ENCODE assay signal across 25 cellular contexts in the genomic region with DNA sequence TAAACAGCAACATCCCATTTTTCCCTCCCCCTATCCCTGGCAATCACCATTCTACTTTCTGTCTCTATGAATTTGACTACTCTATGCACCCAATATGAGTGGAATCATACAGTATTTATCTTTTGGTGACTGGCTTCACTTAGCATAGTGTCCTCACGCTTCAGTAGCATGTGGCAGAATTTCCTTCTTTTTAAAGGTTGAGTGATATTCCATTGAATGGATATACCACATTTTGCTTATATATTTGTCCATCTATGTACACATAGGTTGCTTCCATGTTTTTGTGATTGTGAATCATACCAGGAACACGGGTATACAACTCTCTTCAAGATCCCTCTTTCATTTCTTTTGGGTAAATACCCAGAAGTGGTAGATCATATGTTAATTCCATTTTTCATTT.
DNase-seq lines count a peak whose midpoint lies in the region; ATAC-seq and TF ChIP-seq lines count a peak whose summit lies in the region.
"Had no signal": no experiment of that assay in that cellular context is flagged by ENCODE, and none has a peak within 500 bp of the region (broad histone marks: within the 10 kb centered on the region; RNA-seq: fewer than 3 reads in every experiment).

No MANE protein-coding gene starts in this region.

- 100% methylated on average over 2 of the region's 2 CpGs; no CpG with 5 or more reads in 1 of the 2 experiments for WGBS in endodermal cell (ENCODE audit: insufficient coverage in 1 of 2, insufficient read length in 1 of 2), 2 experiments
- 95 to 97% (median 96%) methylated on average over 2 of the region's 2 CpGs for WGBS in heart left ventricle, 4 donors

- CTCF ChIA-PET in activated CD8-positive, alpha-beta memory T cell treated with anti-CD3 and anti-CD28 coated beads, Interleukin-2, amount 10 ng/mL, durations not matched to agents 7 days and 5 days (lab: Charles Lee): no interaction called here
- CTCF ChIA-PET in HEK293 (lab: Yijun Ruan, JAX) (no interaction called here), A673 (lab: Charles Lee) (no interaction called here)

- H3K9me3 ChIP-seq in HEK293 (ENCODE audit: control insufficient read depth, insufficient read depth, low read depth, low read length): no peaks in the 10 kb centered on the region
- H3K9me3 ChIP-seq in endodermal cell (ENCODE audit: control insufficient read depth, low read length): peaks cover 28% of the 10 kb centered on the region
- H3K9me3 ChIP-seq in A673 (ENCODE audit: low read depth, low read length, poor library complexity, severe bottlenecking): peaks cover 3% of the 10 kb centered on the region
- peaks cover 0 to 34% (median 3%) of the 10 kb centered on the region in 12 donors for H3K9me3 ChIP-seq in heart left ventricle
- H3K9me3 ChIP-seq: BE2C had no signal

- H3K27me3 ChIP-seq in endodermal cell (ENCODE audit: control insufficient read depth, insufficient read depth, low read length, poor library complexity, severe bottlenecking) (no peaks in the 10 kb centered on the region), A673 (replicated peaks; ENCODE audit: insufficient read depth, low read depth, low read length, poor library complexity) (no peaks in the 10 kb centered on the region), heart left ventricle (no peaks in the 10 kb centered on the region)
- H3K27me3 ChIP-seq: BE2C, BLaER1 had no signal

- DNase-seq in activated CD8-positive, alpha-beta memory T cell treated with anti-CD3 and anti-CD28 coated beads, Interleukin-2, amount 10 ng/mL, durations not matched to agents 7 days and 5 days: no peak
- no peak for DNase-seq in activated CD8-positive, alpha-beta memory T cell treated with anti-CD3 and anti-CD28 coated beads, Interleukin-2, amount 50 U/mL, for 4 hours
- DNase-seq in endodermal cell: no peak
- DNase-seq in A673 (ENCODE audit: low spot score): no peak
- no peak for DNase-seq in heart left ventricle
- DNase-seq: 8988T; ACHN; BE2C; C1 segment of cervical spinal cord; CD4-positive, alpha-beta memory T cell; CD4-positive, CD25-positive, alpha-beta regulatory T cell; CD8-positive, alpha-beta memory T cell; COR-L47; DMS 273 treated with DMSO at 0.1 percent for 48 hours; DMS153; DMS53; DMS79; DND-41; EL; GDM1 had no signal

- H3K4me3 Mint-ChIP-seq in activated CD8-positive, alpha-beta memory T cell treated with anti-CD3 and anti-CD28 coated beads, Interleukin-2, amount 10 ng/mL, durations not matched to agents 7 days and 5 days: no peak overlapping the region
- H3K4me3 Mint-ChIP-seq in endodermal cell: no peak overlapping the region
- H3K4me3 Mint-ChIP-seq: CD14-positive monocyte; CD4-positive, alpha-beta memory T cell; CD4-positive, CD25-positive, alpha-beta regulatory T cell; CD8-positive, alpha-beta memory T cell had no signal

- no peak overlapping the region for H3K27ac ChIP-seq in HEK293 (ENCODE audit: extremely low read depth, low read depth, low read length)
- no peak overlapping the region for H3K27ac ChIP-seq in endodermal cell (ENCODE audit: low read depth, low read length)
- no peak overlapping the region for H3K27ac ChIP-seq in A673 (ENCODE audit: low read depth, low read length, poor library complexity, severe bottlenecking)
- H3K27ac ChIP-seq in heart left ventricle: no peak overlapping the region
- H3K27ac ChIP-seq: BLaER1 had no signal

- intact Hi-C loops in A673 (cut with micrococcal nuclease; ENCODE audit: unreplicated experiment) (no loop called here), heart left ventricle (cut with DNase I) (loop anchor here in 1 of 10 donors (1.0 kb wide), 1 partner anchor 29 kb away; no protein-coding TSS in a partner anchor)

- H3K27ac Mint-ChIP-seq in activated CD8-positive, alpha-beta memory T cell treated with anti-CD3 and anti-CD28 coated beads, Interleukin-2, amount 10 ng/mL, durations not matched to agents 7 days and 5 days: peak overlapping the region; percentile 40
- no peak overlapping the region for H3K27ac Mint-ChIP-seq in endodermal cell
- H3K27ac Mint-ChIP-seq: CD14-positive monocyte; CD4-positive, alpha-beta memory T cell; CD4-positive, CD25-positive, alpha-beta regulatory T cell had no signal

- H3K4me3 ChIP-seq in HEK293 (ENCODE audit: low read depth, low read length): no peak overlapping the region
- H3K4me3 ChIP-seq in endodermal cell (ENCODE audit: low read length): peak overlapping the region; percentile 9
- H3K4me3 ChIP-seq in A673 (ENCODE audit: low read depth, low read length, poor library complexity, severe bottlenecking): no peak overlapping the region
- H3K4me3 ChIP-seq in heart left ventricle: no peak overlapping the region
- H3K4me3 ChIP-seq: BLaER1, GM12878 had no signal

- no peak for TF ChIP-seq CTCF in HEK293 (tag by site-specific recombination; IDR thresholded peaks at IDR 0.05)
- no peak for TF ChIP-seq CTCF in endodermal cell (conservative IDR thresholded peaks at IDR 0.05)
- no peak for TF ChIP-seq CTCF in A673 (conservative IDR thresholded peaks at IDR 0.05; ENCODE audit: low read depth, low read length)
- TF ChIP-seq CTCF in heart left ventricle (IDR thresholded peaks at IDR 0.05): no peak

- H3K36me3 Mint-ChIP-seq in activated CD8-positive, alpha-beta memory T cell treated with anti-CD3 and anti-CD28 coated beads, Interleukin-2, amount 10 ng/mL, durations not matched to agents 7 days and 5 days: peaks cover 24% of the 10 kb centered on the region
- H3K36me3 Mint-ChIP-seq in endodermal cell (ENCODE audit: low read depth): peaks cover 24% of the 10 kb centered on the region

- BruUV-seq in A673 (replicated peaks; lab: Mats Ljungman, UMichigan): no TSS peak

- no peaks in the 10 kb centered on the region for H3K4me1 ChIP-seq in HEK293 (ENCODE audit: control insufficient read depth, insufficient read depth, low read length)
- no peaks in the 10 kb centered on the region for H3K4me1 ChIP-seq in endodermal cell (ENCODE audit: control insufficient read depth, insufficient read depth, low read length)
- no peaks in the 10 kb centered on the region for H3K4me1 ChIP-seq in A673 (ENCODE audit: insufficient read depth, low read length, poor library complexity, severe bottlenecking)
- H3K4me1 ChIP-seq in heart left ventricle: peaks cover 0 to 10% (median 0%) of the 10 kb centered on the region in 12 donors
- H3K4me1 ChIP-seq: BE2C, BLaER1 had no signal

- H3K4me1 Mint-ChIP-seq in activated CD8-positive, alpha-beta memory T cell treated with anti-CD3 and anti-CD28 coated beads, Interleukin-2, amount 10 ng/mL, durations not matched to agents 7 days and 5 days: no peaks in the 10 kb centered on the region
- no peaks in the 10 kb centered on the region for H3K4me1 Mint-ChIP-seq in endodermal cell

- no peak overlapping the region for H3K9ac ChIP-seq in endodermal cell (ENCODE audit: extremely low read depth, low read length, poor library complexity, severe bottlenecking)
- H3K9ac ChIP-seq: BLaER1 had no signal

- TF ChIP-seq POLR2A in GM18505 (IDR thresholded peaks at IDR 0.05; ENCODE audit: borderline replicate concordance, extremely low read depth, insufficient read depth, insufficient read length): no peak
- TF ChIP-seq POLR2A in heart left ventricle (IDR thresholded peaks at IDR 0.05): no peak

- peaks cover 10% of the 10 kb centered on the region for H3K9me3 Mint-ChIP-seq in activated CD8-positive, alpha-beta memory T cell treated with anti-CD3 and anti-CD28 coated beads, Interleukin-2, amount 10 ng/mL, durations not matched to agents 7 days and 5 days (ENCODE audit: low read depth)
- H3K9me3 Mint-ChIP-seq in endodermal cell: peaks cover 13% of the 10 kb centered on the region

- ATAC-seq in activated CD8-positive, alpha-beta memory T cell treated with anti-CD3 and anti-CD28 coated beads, Interleukin-2, amount 10 ng/mL, durations not matched to agents 7 days and 5 days: no peak
- ATAC-seq in GM18505 (IDR thresholded peaks at IDR 0.05; ENCODE audit: unreplicated experiment) (no peak), heart left ventricle (no peak)

- POLR2A ChIA-PET in HEK293 (lab: Yijun Ruan, JAX) (no interaction called here), A673 (lab: Charles Lee; ENCODE audit: low non-redundant PET) (no interaction called here)

- H3K36me3 ChIP-seq in HEK293 (ENCODE audit: control insufficient read depth in 2 of 2, insufficient read depth in 1 of 2, low read length in 2 of 2) (no peaks in the 10 kb centered on the region), endodermal cell (ENCODE audit: control insufficient read depth, insufficient read depth, low read length) (peaks cover under 1% of the 10 kb centered on the region), A673 (ENCODE audit: insufficient read depth, low read length, poor library complexity, severe bottlenecking) (no peaks in the 10 kb centered on the region), heart left ventricle (peaks cover 0 to 3% (median 0%) of the 10 kb centered on the region in 9 donors)
- H3K36me3 ChIP-seq: BE2C had no signal

- no peaks in the 10 kb centered on the region for H3K27me3 Mint-ChIP-seq in activated CD8-positive, alpha-beta memory T cell treated with anti-CD3 and anti-CD28 coated beads, Interleukin-2, amount 10 ng/mL, durations not matched to agents 7 days and 5 days
- no peaks in the 10 kb centered on the region for H3K27me3 Mint-ChIP-seq in endodermal cell (ENCODE audit: insufficient read depth)
- H3K27me3 Mint-ChIP-seq: CD4-positive, alpha-beta memory T cell; CD4-positive, CD25-positive, alpha-beta regulatory T cell; CD8-positive, alpha-beta memory T cell had no signal

TF ChIP-seq in HEK293, 187 proteins besides CTCF, POLR2A, EP300 and RAD21:
- TF ChIP-seq ZNF670 (tag by site-specific recombination; IDR thresholded peaks at IDR 0.05; ENCODE audit: low read depth) (no peak), ZNF146 (tag by site-specific recombination; IDR thresholded peaks at IDR 0.05) (peak; percentile 26; the same call in 1 of the 2 replicates)
